ENCODE assay signal across 1 cellular context in the genomic region with DNA sequence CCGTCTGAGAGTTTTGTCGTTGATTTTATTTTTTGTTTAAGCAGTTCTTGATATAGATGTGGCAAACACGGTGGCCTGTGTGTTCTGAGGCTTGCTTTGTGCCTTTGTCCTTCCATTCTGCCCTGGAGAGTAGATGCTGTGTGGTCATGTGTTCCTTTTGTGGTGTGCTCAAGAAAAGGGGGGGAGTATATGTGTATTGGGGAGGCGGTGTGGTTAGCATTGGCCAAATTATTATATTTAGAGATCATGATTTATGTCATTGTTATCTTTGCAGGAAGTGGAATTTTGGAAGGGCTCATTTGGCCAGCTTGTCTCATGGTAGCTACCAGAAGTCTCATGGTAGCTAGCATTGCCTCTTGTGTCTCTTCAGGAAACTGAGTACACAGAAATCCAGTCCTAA.
TF ChIP-seq lines count a peak whose summit lies in the region.

No MANE protein-coding gene starts in this region.

TF ChIP-seq in WTC11, 78 proteins besides CTCF, POLR2A, EP300 and RAD21 (continued from another document):
- TF ChIP-seq, protein P1, sequence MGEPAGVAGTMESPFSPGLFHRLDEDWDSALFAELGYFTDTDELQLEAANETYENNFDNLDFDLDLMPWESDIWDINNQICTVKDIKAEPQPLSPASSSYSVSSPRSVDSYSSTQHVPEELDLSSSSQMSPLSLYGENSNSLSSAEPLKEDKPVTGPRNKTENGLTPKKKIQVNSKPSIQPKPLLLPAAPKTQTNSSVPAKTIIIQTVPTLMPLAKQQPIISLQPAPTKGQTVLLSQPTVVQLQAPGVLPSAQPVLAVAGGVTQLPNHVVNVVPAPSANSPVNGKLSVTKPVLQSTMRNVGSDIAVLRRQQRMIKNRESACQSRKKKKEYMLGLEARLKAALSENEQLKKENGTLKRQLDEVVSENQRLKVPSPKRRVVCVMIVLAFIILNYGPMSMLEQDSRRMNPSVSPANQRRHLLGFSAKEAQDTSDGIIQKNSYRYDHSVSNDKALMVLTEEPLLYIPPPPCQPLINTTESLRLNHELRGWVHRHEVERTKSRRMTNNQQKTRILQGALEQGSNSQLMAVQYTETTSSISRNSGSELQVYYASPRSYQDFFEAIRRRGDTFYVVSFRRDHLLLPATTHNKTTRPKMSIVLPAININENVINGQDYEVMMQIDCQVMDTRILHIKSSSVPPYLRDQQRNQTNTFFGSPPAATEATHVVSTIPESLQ (CRISPR knock-in tag; IDR thresholded peaks at IDR 0.05) = no peak
- TF ChIP-seq, protein P2, sequence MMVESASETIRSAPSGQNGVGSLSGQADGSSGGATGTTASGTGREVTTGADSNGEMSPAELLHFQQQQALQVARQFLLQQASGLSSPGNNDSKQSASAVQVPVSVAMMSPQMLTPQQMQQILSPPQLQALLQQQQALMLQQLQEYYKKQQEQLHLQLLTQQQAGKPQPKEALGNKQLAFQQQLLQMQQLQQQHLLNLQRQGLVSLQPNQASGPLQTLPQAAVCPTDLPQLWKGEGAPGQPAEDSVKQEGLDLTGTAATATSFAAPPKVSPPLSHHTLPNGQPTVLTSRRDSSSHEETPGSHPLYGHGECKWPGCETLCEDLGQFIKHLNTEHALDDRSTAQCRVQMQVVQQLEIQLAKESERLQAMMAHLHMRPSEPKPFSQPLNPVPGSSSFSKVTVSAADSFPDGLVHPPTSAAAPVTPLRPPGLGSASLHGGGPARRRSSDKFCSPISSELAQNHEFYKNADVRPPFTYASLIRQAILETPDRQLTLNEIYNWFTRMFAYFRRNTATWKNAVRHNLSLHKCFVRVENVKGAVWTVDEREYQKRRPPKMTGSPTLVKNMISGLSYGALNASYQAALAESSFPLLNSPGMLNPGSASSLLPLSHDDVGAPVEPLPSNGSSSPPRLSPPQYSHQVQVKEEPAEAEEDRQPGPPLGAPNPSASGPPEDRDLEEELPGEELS (CRISPR knock-in tag; IDR thresholded peaks at IDR 0.05) = no peak
- TF ChIP-seq, protein P3, sequence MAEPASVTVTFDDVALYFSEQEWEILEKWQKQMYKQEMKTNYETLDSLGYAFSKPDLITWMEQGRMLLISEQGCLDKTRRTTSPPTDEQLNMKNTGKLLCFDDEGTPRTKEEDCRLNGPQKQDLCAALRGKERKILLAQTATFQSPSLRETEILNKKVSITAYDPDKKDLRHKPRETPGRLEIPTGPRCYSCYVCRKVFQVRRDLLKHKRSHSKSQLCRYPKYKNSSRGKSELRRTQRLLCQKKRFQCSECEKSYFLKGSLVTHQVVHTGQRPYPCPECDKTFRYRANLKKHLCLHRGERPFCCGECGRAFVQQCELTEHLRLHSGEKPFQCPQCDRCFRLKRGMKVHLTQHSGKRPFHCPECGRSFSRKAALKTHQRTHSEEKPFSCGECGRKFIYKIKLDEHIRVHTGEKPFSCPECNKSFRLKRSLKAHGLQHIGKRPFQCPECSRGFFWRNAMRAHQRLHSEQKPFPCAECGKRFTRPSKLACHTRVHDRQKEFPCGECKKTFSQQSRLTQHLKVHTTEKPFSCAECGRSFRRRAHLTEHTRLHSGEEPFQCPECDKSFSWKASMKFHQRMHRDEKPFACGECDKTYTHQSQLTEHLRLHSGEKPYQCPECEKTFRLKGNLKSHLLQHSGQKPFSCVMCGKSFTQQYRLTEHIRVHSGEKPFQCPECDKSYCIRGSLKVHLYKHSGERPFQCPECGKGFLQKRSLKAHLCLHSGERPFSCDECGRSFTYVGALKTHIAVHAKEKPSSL (CRISPR knock-in tag; conservative IDR thresholded peaks at IDR 0.05) = no peak
TF ChIP-seq in WTC11: peak in this region for 0.
